Comparison of ENCODE assay signal across 8 cellular contexts in genomic region chr12:55847603-55848329, GRCh38. TPM values are rescaled to one million over a fixed set of nuclear protein-coding genes. Genes with fewer than 3 reads are reported as not detected.
DNase-seq lines count a peak whose midpoint lies in the region; TF ChIP-seq lines count a peak whose summit lies in the region.

No MANE protein-coding gene starts in this region.

- no peaks in the 10 kb centered on the region for H3K36me3 Mint-ChIP-seq in endodermal cell (ENCODE audit: low read depth)

- H3K36me3 ChIP-seq in SK-N-MC (ENCODE audit: insufficient read depth, low read length) (no peaks in the 10 kb centered on the region), muscle layer of colon (ENCODE audit: insufficient read depth, low read length) (no peaks in the 10 kb centered on the region), uterus (no peaks in the 10 kb centered on the region), Karpas-422 (ENCODE audit: insufficient read depth, low read length) (no peaks in the 10 kb centered on the region), endodermal cell (ENCODE audit: control insufficient read depth, insufficient read depth, low read length) (no peaks in the 10 kb centered on the region)

- peak; percentile 65 to 66 for TF ChIP-seq POLR2A in uterus (IDR thresholded peaks at IDR 0.05)

- H3K27me3 ChIP-seq in muscle layer of colon (ENCODE audit: control insufficient read depth in 1 of 2, insufficient read depth in 2 of 2, low read length in 2 of 2) (peaks cover 0 to 4% of the 10 kb centered on the region in 2 donors), uterus (no peaks in the 10 kb centered on the region), Karpas-422 (ENCODE audit: low read length) (no peaks in the 10 kb centered on the region), endodermal cell (ENCODE audit: control insufficient read depth, insufficient read depth, low read length, poor library complexity, severe bottlenecking) (no peaks in the 10 kb centered on the region)

- intact Hi-C loops in uterus (cut with DNase I; ENCODE audit: low total_unique reads) = no loop called here

- H3K9me2 ChIP-seq in Karpas-422 (replicated peaks; ENCODE audit: insufficient read depth, low read length) = no peaks in the 10 kb centered on the region

- H3K4me2 ChIP-seq in Karpas-422 (ENCODE audit: low read depth, low read length, poor library complexity, severe bottlenecking) = no peak overlapping the region

- H3K4me1 ChIP-seq in muscle layer of colon (ENCODE audit: insufficient read depth, low read length) = no peaks in the 10 kb centered on the region
- peaks cover 7 to 12% of the 10 kb centered on the region in 2 donors for H3K4me1 ChIP-seq in uterus
- no peaks in the 10 kb centered on the region; the same call in 1 of the 2 replicates for H3K4me1 ChIP-seq in Karpas-422 (ENCODE audit: low read length)
- H3K4me1 ChIP-seq in endodermal cell (ENCODE audit: control insufficient read depth, insufficient read depth, low read length) = peaks cover 11% of the 10 kb centered on the region

- H3K9me3 Mint-ChIP-seq in endodermal cell = no peaks in the 10 kb centered on the region

- no peak overlapping the region for H3K4me3 Mint-ChIP-seq in endodermal cell

- peaks cover 8% of the 10 kb centered on the region for H3K27me3 Mint-ChIP-seq in endodermal cell (ENCODE audit: insufficient read depth)

- H3K27ac ChIP-seq in SK-N-MC = peak overlapping the region; percentile 8
- H3K27ac ChIP-seq in epithelial cell of prostate = peak overlapping the region; percentile 86
- peak overlapping the region; percentile 49 for H3K27ac ChIP-seq in muscle layer of colon (ENCODE audit: low read depth, low read length)
- peak overlapping the region; percentile 96 to 99 for H3K27ac ChIP-seq in uterus
- no peak overlapping the region for H3K27ac ChIP-seq in Karpas-422 (ENCODE audit: low read length)
- H3K27ac ChIP-seq in endodermal cell (ENCODE audit: low read depth, low read length) = no peak overlapping the region

- H3K79me2 ChIP-seq in Karpas-422 (ENCODE audit: low read length) = no peaks in the 10 kb centered on the region

- H3K4me3 ChIP-seq in SK-N-MC (peak overlapping the region; percentile 19; the same call in 1 of the 2 replicates), muscle layer of colon (ENCODE audit: low read depth in 1 of 2, low read length in 2 of 2) (no peak overlapping the region), uterus (peak overlapping the region in 1 of 2 donors; percentile 11), Karpas-422 (ENCODE audit: low read length) (no peak overlapping the region), endodermal cell (ENCODE audit: low read length) (no peak overlapping the region)

- peaks cover 13% of the 10 kb centered on the region for H3K4me1 Mint-ChIP-seq in endodermal cell

- DNase-seq in EL (peak; percentile 99), SK-N-MC (ENCODE audit: low read depth, low spot score) (no peak), epithelial cell of prostate (ENCODE audit: low read depth, low spot score) (peak; percentile 34), uterus (peak; percentile 95 to 99), Karpas-422 (no peak), endodermal cell (no peak), NCI-H345 (lab: John Stamatoyannopoulos, UW) (no peak)

- WGBS in endodermal cell (ENCODE audit: insufficient coverage in 1 of 2, insufficient read length in 1 of 2), 2 experiments = 90 to 92% methylated on average over 2 to 6 of the region's 6 CpGs

- H3K9me3 ChIP-seq in SK-N-MC (ENCODE audit: low read depth, low read length) = no peaks in the 10 kb centered on the region
- H3K9me3 ChIP-seq in muscle layer of colon (ENCODE audit: low read length) = no peaks in the 10 kb centered on the region
- H3K9me3 ChIP-seq in uterus = no peaks in the 10 kb centered on the region
- no peaks in the 10 kb centered on the region for H3K9me3 ChIP-seq in Karpas-422 (ENCODE audit: low read length)
- no peaks in the 10 kb centered on the region for H3K9me3 ChIP-seq in endodermal cell (ENCODE audit: control insufficient read depth, low read length)

- no peak overlapping the region for H3K27ac Mint-ChIP-seq in endodermal cell

- H3K9ac ChIP-seq in SK-N-MC (ENCODE audit: insufficient read length) = no peak overlapping the region
- no peak overlapping the region for H3K9ac ChIP-seq in muscle layer of colon (ENCODE audit: low read length)
- H3K9ac ChIP-seq in Karpas-422 (ENCODE audit: low read length) = no peak overlapping the region
- H3K9ac ChIP-seq in endodermal cell (ENCODE audit: extremely low read depth, low read length, poor library complexity, severe bottlenecking) = no peak overlapping the region

- no peak for TF ChIP-seq CTCF in uterus (IDR thresholded peaks at IDR 0.05)
- no peak for TF ChIP-seq CTCF in endodermal cell (conservative IDR thresholded peaks at IDR 0.05)

- no peaks in the 10 kb centered on the region for H4K20me1 ChIP-seq in Karpas-422 (ENCODE audit: insufficient read depth, low read depth, low read length)

- H2AFZ ChIP-seq in Karpas-422 (ENCODE audit: low read length) = no peak overlapping the region

RNA-seq across cellular contexts. Expression of gene MMP19, which starts 5.0 kb away (rescaled TPM):
- 10 to 100 TPM in 2 of 4 donors, 1 to 10 TPM in 2; 5.6 to 36.6 (median 11.4) TPM for total RNA-seq in uterus
- 0.11 TPM in 1 of 2 replicates, not detected in the other for total RNA-seq in Karpas-422 (2014; rRNA removed; shearing (Covaris generic); ENCODE audit: low replicate concordance)
- 1 to 10 TPM in 1 of 2 donors, under 1 TPM in 1; 0.40 to 2.1 TPM for total RNA-seq in endodermal cell
- polyA plus RNA-seq in endodermal cell (2013, experiment 1 of 2) = 1.9 TPM
- 0.62 TPM for polyA plus RNA-seq in endodermal cell (2013, experiment 2 of 2)

RNA-seq across cellular contexts. Expression of gene DNAJC14, which starts 18.4 kb away (rescaled TPM):
- total RNA-seq in uterus (100 to 1,000 TPM in 1 of 4 donors, 10 to 100 TPM in 2, 1 to 10 TPM in 1; 4.1 to 100 (median 40.2) TPM), endodermal cell (10 to 100 TPM; 33.2 to 50.9 TPM)
- 28.6 and 36.9 TPM in 2 replicates for total RNA-seq in Karpas-422 (2014; rRNA removed; shearing (Covaris generic); ENCODE audit: low replicate concordance)
- 27.7 TPM for polyA plus RNA-seq in endodermal cell (2013, experiment 1 of 2)
- polyA plus RNA-seq in endodermal cell (2013, experiment 2 of 2) = 26.5 TPM

RNA-seq across cellular contexts. Expression of gene ORMDL2, which starts 29.9 kb away (rescaled TPM):
- 10 to 100 TPM in 1 of 4 donors, 1 to 10 TPM in 3; 1.3 to 38.6 (median 7.5) TPM for total RNA-seq in uterus
- 32.6 and 37.4 TPM in 2 replicates for total RNA-seq in Karpas-422 (2014; rRNA removed; shearing (Covaris generic); ENCODE audit: low replicate concordance)
- 10 to 100 TPM; 43.7 to 57.1 TPM for total RNA-seq in endodermal cell
- polyA plus RNA-seq in endodermal cell (2013, experiment 1 of 2) = 43.3 TPM
- polyA plus RNA-seq in endodermal cell (2013, experiment 2 of 2) = 32.1 TPM

RNA-seq across cellular contexts. Expression of gene SARNP, which starts 30.2 kb away (rescaled TPM):
- 100 to 1,000 TPM in 1 of 4 donors, 10 to 100 TPM in 3; 45.9 to 106 (median 66.6) TPM for total RNA-seq in uterus
- total RNA-seq in Karpas-422 (2014; rRNA removed; shearing (Covaris generic); ENCODE audit: low replicate concordance) = 64.9 and 100 TPM in 2 replicates
- 100 to 1,000 TPM in 1 of 2 donors, 10 to 100 TPM in 1; 95.7 to 119 TPM for total RNA-seq in endodermal cell
- polyA plus RNA-seq in endodermal cell (2013, experiment 1 of 2) = 161 TPM
- polyA plus RNA-seq in endodermal cell (2013, experiment 2 of 2) = 152 TPM

Comparison
In these comparisons a context has a peak if more than half of its experiments do, and no peak if none do; other contexts are left out.
1. DNase-seq: peak in EL (single experiment), epithelial cell of prostate (single experiment) and uterus (2 of 2); none in SK-N-MC (single experiment), Karpas-422 (single experiment), endodermal cell (single experiment) and NCI-H345 (single experiment).
2. H3K27ac ChIP-seq: peak in SK-N-MC (single experiment), epithelial cell of prostate (single experiment), muscle layer of colon (single experiment) and uterus (2 of 2); none in Karpas-422 (single experiment) and endodermal cell (single experiment).